ENCODE assay signal across 3 cellular contexts in genomic region chr19:35136231-35136630, GRCh38.
TF ChIP-seq lines count a peak whose summit lies in the region.

No MANE protein-coding gene starts in this region.

TF ChIP-seq in K562, 482 proteins besides CTCF, POLR2A, EP300 and RAD21:
- TF ChIP-seq, protein P1, sequence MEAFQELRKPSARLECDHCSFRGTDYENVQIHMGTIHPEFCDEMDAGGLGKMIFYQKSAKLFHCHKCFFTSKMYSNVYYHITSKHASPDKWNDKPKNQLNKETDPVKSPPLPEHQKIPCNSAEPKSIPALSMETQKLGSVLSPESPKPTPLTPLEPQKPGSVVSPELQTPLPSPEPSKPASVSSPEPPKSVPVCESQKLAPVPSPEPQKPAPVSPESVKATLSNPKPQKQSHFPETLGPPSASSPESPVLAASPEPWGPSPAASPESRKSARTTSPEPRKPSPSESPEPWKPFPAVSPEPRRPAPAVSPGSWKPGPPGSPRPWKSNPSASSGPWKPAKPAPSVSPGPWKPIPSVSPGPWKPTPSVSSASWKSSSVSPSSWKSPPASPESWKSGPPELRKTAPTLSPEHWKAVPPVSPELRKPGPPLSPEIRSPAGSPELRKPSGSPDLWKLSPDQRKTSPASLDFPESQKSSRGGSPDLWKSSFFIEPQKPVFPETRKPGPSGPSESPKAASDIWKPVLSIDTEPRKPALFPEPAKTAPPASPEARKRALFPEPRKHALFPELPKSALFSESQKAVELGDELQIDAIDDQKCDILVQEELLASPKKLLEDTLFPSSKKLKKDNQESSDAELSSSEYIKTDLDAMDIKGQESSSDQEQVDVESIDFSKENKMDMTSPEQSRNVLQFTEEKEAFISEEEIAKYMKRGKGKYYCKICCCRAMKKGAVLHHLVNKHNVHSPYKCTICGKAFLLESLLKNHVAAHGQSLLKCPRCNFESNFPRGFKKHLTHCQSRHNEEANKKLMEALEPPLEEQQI (IDR thresholded peaks at IDR 0.05), result no peak
- TF ChIP-seq ARHGAP35 (IDR thresholded peaks at IDR 0.05; ENCODE audit: partially characterized antibody) (no peak), CEBPG (CRISPR knock-in tag; IDR thresholded peaks at IDR 0.05) (no peak), CEBPG (tag; conservative IDR thresholded peaks at IDR 0.05 in 1 of 2, IDR thresholded peaks at IDR 0.05 in 1 of 2) (no peak), HDAC2 (IDR thresholded peaks at IDR 0.05) (0 out of 2 replicates have a peak, but pooled peaks have one; percentile 15), BCOR (IDR thresholded peaks at IDR 0.05) (peak; percentile 68), KDM1A (IDR thresholded peaks at IDR 0.05) (0 out of 4 replicates have a peak, but pooled peaks of 1 of the 2 experiments have one; percentile 4), HDGF (IDR thresholded peaks at IDR 0.05) (no peak)
- TF ChIP-seq, protein P2, sequence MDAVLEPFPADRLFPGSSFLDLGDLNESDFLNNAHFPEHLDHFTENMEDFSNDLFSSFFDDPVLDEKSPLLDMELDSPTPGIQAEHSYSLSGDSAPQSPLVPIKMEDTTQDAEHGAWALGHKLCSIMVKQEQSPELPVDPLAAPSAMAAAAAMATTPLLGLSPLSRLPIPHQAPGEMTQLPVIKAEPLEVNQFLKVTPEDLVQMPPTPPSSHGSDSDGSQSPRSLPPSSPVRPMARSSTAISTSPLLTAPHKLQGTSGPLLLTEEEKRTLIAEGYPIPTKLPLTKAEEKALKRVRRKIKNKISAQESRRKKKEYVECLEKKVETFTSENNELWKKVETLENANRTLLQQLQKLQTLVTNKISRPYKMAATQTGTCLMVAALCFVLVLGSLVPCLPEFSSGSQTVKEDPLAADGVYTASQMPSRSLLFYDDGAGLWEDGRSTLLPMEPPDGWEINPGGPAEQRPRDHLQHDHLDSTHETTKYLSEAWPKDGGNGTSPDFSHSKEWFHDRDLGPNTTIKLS (IDR thresholded peaks at IDR 0.05; ENCODE audit: borderline replicate concordance, low read depth), result no peak
- TF ChIP-seq, protein P3, sequence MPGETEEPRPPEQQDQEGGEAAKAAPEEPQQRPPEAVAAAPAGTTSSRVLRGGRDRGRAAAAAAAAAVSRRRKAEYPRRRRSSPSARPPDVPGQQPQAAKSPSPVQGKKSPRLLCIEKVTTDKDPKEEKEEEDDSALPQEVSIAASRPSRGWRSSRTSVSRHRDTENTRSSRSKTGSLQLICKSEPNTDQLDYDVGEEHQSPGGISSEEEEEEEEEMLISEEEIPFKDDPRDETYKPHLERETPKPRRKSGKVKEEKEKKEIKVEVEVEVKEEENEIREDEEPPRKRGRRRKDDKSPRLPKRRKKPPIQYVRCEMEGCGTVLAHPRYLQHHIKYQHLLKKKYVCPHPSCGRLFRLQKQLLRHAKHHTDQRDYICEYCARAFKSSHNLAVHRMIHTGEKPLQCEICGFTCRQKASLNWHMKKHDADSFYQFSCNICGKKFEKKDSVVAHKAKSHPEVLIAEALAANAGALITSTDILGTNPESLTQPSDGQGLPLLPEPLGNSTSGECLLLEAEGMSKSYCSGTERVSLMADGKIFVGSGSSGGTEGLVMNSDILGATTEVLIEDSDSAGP (CRISPR knock-in tag; IDR thresholded peaks at IDR 0.05), result no peak

TF ChIP-seq in liver, 16 proteins besides CTCF, POLR2A, EP300 and RAD21:
- TF ChIP-seq HNF4A (conservative IDR thresholded peaks at IDR 0.05) (no peak), EGR1 (IDR thresholded peaks at IDR 0.05; ENCODE audit: low read depth in 2 of 2) (no peak), SP1 (IDR thresholded peaks at IDR 0.05) (no peak), YY1 (IDR thresholded peaks at IDR 0.05) (no peak), FOXA1 (IDR thresholded peaks at IDR 0.05) (no peak), HNF4G (IDR thresholded peaks at IDR 0.05) (no peak)

TF ChIP-seq in WTC11, 78 proteins besides CTCF, POLR2A, EP300 and RAD21:
- TF ChIP-seq MAX (CRISPR knock-in tag; IDR thresholded peaks at IDR 0.05) (no peak), ETV6 (CRISPR knock-in tag; IDR thresholded peaks at IDR 0.05) (no peak), MXD4 (CRISPR knock-in tag; IDR thresholded peaks at IDR 0.05; ENCODE audit: borderline replicate concordance) (no peak)
